ENCODE assay signal across 8 cellular contexts in the genomic region with DNA sequence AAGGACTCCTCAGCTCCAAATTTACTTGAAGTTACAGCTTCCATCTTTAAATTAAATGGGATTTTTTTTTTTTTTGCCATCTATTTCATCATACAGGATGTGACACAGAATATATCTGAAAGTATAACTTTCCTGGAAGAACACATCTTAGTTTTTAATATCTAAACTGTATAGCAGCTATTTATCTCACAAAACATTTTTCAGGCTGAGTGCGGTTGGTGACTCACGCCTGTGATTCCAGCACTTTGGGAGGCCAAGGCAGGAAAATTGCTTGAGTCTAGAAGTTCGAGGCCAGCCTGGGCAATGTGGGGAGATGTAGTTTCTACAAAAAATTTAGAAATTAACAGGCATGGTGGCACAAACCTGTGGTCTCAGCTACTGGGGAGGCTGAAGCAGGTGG.
DNase-seq lines count a peak whose midpoint lies in the region; ATAC-seq, FAIRE-seq and TF ChIP-seq lines count a peak whose summit lies in the region.
"Not testable (repeated sequence)": the region's sequence is repeated elsewhere in the genome, so short reads cannot be mapped to it uniquely, and the experiment has no call there.

No MANE protein-coding gene starts in this region.

- 90% methylated on average over 3 of the region's 3 CpGs for WGBS in A549 (ENCODE audit: missing lambda C conversion rate)

- H3K27me3 ChIP-seq in gastrocnemius medialis = not testable (repeated sequence)

- POLR2A ChIA-PET in A549 (lab: Yijun Ruan, JAX) = not testable (repeated sequence)
- POLR2A ChIA-PET in WTC11 (lab: Charles Lee) = interaction anchor here (0.7 kb wide), 1 partner anchor 917 kb away, joined by 3 read pairs; no protein-coding TSS in a partner anchor
- POLR2A ChIA-PET in activated naive CD8-positive, alpha-beta T cell treated with anti-CD3 and anti-CD28 coated beads, Interleukin-2, amount 10 ng/mL, durations not matched to agents 7 days and 5 days (lab: Charles Lee) = interaction anchor here (0.6 to 1.2 kb wide), 2 partner anchors 18 to 228 kb away, joined by 3 read pairs; no protein-coding TSS in a partner anchor

- H3K4me3 ChIP-seq in A549 (peak overlapping the region; percentile 74; the same call in 2 of the 3 replicates), gastrocnemius medialis (peak overlapping the region in 3 of 4 donors; percentile 82 to 91 (median 82))
- not testable (repeated sequence) for H3K4me3 ChIP-seq in epithelial cell of esophagus (ENCODE audit: low read length)

- H3K9me3 ChIP-seq in A549; ES-I3 (ENCODE audit: control insufficient read depth, insufficient read depth, low read length); gastrocnemius medialis: not testable (repeated sequence)

- not testable (repeated sequence) for TF ChIP-seq POLR2A in A549 (IDR thresholded peaks at IDR 0.05; ENCODE audit: low read length); gastrocnemius medialis (IDR thresholded peaks at IDR 0.05)

- peaks cover 33% of the 10 kb centered on the region for H3K9me3 Mint-ChIP-seq in WTC11
- not testable (repeated sequence) for H3K9me3 Mint-ChIP-seq in activated naive CD8-positive, alpha-beta T cell treated with anti-CD3 and anti-CD28 coated beads, Interleukin-2, amount 10 ng/mL, durations not matched to agents 7 days and 5 days

- not testable (repeated sequence) for H3K27ac Mint-ChIP-seq in WTC11
- peak overlapping the region; percentile 54 for H3K27ac Mint-ChIP-seq in activated naive CD8-positive, alpha-beta T cell treated with anti-CD3 and anti-CD28 coated beads, Interleukin-2, amount 10 ng/mL, durations not matched to agents 7 days and 5 days

- FAIRE-seq in A549 (lab: Jason Lieb, UNC) = peak; percentile 32

- H3K27me3 Mint-ChIP-seq in WTC11 (ENCODE audit: low read depth) = peaks cover 38% of the 10 kb centered on the region
- peaks cover 19% of the 10 kb centered on the region for H3K27me3 Mint-ChIP-seq in activated naive CD8-positive, alpha-beta T cell treated with anti-CD3 and anti-CD28 coated beads, Interleukin-2, amount 10 ng/mL, durations not matched to agents 7 days and 5 days

- peak overlapping the region; percentile 89; the same call in 1 of the 2 replicates for H3K9ac ChIP-seq in ES-I3 (ENCODE audit: low read depth, low read length)

- H3K4me1 ChIP-seq in A549 (peaks cover 21% of the 10 kb centered on the region; the same call in 2 of the 3 replicates), gastrocnemius medialis (peaks cover 23 to 29% of the 10 kb centered on the region in 2 donors)
- H3K4me1 ChIP-seq in ES-I3 (ENCODE audit: insufficient read depth, low read length) = not testable (repeated sequence)

- CTCF ChIA-PET in A549 (lab: Yijun Ruan, JAX) = interaction anchor here (0.7 to 10.5 kb wide), 5 partner anchors 27 to 421 kb away, joined by 3 to 56 read pairs (median 3); no protein-coding TSS in a partner anchor
- CTCF ChIA-PET in WTC11 (lab: Charles Lee) = not testable (repeated sequence)

- TF ChIP-seq EP300 in A549 (IDR thresholded peaks at IDR 0.05) = not testable (repeated sequence)

- intact Hi-C loops in gastrocnemius medialis (cut with DNase I; ENCODE audit: low total_unique reads) = not testable (repeated sequence)

- H3K4me1 Mint-ChIP-seq in WTC11 = peaks cover 10% of the 10 kb centered on the region
- H3K4me1 Mint-ChIP-seq in activated naive CD8-positive, alpha-beta T cell treated with anti-CD3 and anti-CD28 coated beads, Interleukin-2, amount 10 ng/mL, durations not matched to agents 7 days and 5 days = peaks cover 27% of the 10 kb centered on the region

- DNase-seq in A549 (ENCODE audit: low read depth in 1 of 2, low spot score in 1 of 2); WTC11 (ENCODE audit: low spot score); activated naive CD8-positive, alpha-beta T cell treated with anti-CD3 and anti-CD28 coated beads, Interleukin-2, amount 10 ng/mL, durations not matched to agents 7 days and 5 days; gastrocnemius medialis: not testable (repeated sequence)
- DNase-seq in LHCN-M2 (ENCODE audit: low read depth) (peak; percentile 36), epithelial cell of esophagus (ENCODE audit: low read depth) (peak; percentile 51), kidney tubule cell (ENCODE audit: low spot score) (peak; percentile 28)

- not testable (repeated sequence) for H3K36me3 ChIP-seq in ES-I3 (ENCODE audit: insufficient read depth, low read length); gastrocnemius medialis

- not testable (repeated sequence) for TF ChIP-seq CTCF in A549 (IDR thresholded peaks at IDR 0.05); WTC11 (IDR thresholded peaks at IDR 0.05); epithelial cell of esophagus (IDR thresholded peaks at IDR 0.05; ENCODE audit: insufficient read depth, low read depth, low read length, missing control alignments); gastrocnemius medialis (IDR thresholded peaks at IDR 0.05 in 4 of 5, conservative IDR thresholded peaks at IDR 0.05 in 1 of 5)

- not testable (repeated sequence) for TF ChIP-seq RAD21 in A549 (conservative IDR thresholded peaks at IDR 0.05 in 1 of 2, IDR thresholded peaks at IDR 0.05 in 1 of 2)

- peak overlapping the region; percentile 76 for H3K4me3 Mint-ChIP-seq in WTC11
- H3K4me3 Mint-ChIP-seq in activated naive CD8-positive, alpha-beta T cell treated with anti-CD3 and anti-CD28 coated beads, Interleukin-2, amount 10 ng/mL, durations not matched to agents 7 days and 5 days = peak overlapping the region; percentile 85

- ATAC-seq in A549; WTC11; activated naive CD8-positive, alpha-beta T cell treated with anti-CD3 and anti-CD28 coated beads, Interleukin-2, amount 10 ng/mL, durations not matched to agents 7 days and 5 days (ENCODE audit: low read depth); gastrocnemius medialis: not testable (repeated sequence)

- in situ Hi-C loops in gastrocnemius medialis (cut with MboI; ENCODE audit: low sequenced_read_pairs in 4 of 4) = not testable (repeated sequence)

- H3K36me3 Mint-ChIP-seq in WTC11 = peaks cover 12% of the 10 kb centered on the region
- peaks cover 11% of the 10 kb centered on the region for H3K36me3 Mint-ChIP-seq in activated naive CD8-positive, alpha-beta T cell treated with anti-CD3 and anti-CD28 coated beads, Interleukin-2, amount 10 ng/mL, durations not matched to agents 7 days and 5 days

- peak overlapping the region; percentile 86 for H3K4me2 ChIP-seq in A549

- not testable (repeated sequence) for H3K27ac ChIP-seq in A549, gastrocnemius medialis
